ENCODE assay signal across 1 cellular context in the genomic region with DNA sequence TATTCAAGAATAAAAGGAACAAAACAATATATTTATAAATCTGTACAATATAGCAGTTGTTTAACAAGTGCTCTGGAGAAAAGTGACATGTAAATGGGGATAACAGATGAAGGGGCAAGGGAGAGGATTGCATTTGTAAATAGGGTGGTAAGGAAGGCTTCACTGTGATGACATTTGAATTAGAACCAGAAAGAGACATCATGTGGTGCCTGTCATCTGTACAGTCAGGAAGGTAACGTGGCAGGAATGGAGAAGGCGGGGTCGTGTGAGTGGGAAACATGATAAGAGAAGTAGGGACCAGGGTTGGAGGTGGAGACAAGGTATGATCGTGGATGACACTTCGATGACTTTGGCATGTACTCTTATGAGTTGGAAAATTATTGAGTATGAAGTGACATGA.
TF ChIP-seq lines count a peak whose summit lies in the region.

No MANE protein-coding gene starts in this region.

TF ChIP-seq in neural cell, 6 proteins besides CTCF, POLR2A, EP300 and RAD21 (continued from another document):
- TF ChIP-seq, protein P1, sequence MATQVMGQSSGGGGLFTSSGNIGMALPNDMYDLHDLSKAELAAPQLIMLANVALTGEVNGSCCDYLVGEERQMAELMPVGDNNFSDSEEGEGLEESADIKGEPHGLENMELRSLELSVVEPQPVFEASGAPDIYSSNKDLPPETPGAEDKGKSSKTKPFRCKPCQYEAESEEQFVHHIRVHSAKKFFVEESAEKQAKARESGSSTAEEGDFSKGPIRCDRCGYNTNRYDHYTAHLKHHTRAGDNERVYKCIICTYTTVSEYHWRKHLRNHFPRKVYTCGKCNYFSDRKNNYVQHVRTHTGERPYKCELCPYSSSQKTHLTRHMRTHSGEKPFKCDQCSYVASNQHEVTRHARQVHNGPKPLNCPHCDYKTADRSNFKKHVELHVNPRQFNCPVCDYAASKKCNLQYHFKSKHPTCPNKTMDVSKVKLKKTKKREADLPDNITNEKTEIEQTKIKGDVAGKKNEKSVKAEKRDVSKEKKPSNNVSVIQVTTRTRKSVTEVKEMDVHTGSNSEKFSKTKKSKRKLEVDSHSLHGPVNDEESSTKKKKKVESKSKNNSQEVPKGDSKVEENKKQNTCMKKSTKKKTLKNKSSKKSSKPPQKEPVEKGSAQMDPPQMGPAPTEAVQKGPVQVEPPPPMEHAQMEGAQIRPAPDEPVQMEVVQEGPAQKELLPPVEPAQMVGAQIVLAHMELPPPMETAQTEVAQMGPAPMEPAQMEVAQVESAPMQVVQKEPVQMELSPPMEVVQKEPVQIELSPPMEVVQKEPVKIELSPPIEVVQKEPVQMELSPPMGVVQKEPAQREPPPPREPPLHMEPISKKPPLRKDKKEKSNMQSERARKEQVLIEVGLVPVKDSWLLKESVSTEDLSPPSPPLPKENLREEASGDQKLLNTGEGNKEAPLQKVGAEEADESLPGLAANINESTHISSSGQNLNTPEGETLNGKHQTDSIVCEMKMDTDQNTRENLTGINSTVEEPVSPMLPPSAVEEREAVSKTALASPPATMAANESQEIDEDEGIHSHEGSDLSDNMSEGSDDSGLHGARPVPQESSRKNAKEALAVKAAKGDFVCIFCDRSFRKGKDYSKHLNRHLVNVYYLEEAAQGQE (IDR thresholded peaks at IDR 0.05; ENCODE audit: borderline replicate concordance) = no peak
- TF ChIP-seq EZH2 (IDR thresholded peaks at IDR 0.05; ENCODE audit: borderline replicate concordance, insufficient read depth, low read length, poor library complexity, severe bottlenecking) = no peak
- TF ChIP-seq MXI1 (conservative IDR thresholded peaks at IDR 0.05; ENCODE audit: poor library complexity, severe bottlenecking) = no peak
- no peak for TF ChIP-seq TAF1 (IDR thresholded peaks at IDR 0.05; ENCODE audit: low read depth)
